In genomic region chr2:231662811-231663457, GRCh38 we compare ENCODE assay signal across 8 cellular contexts. TPM values are rescaled to one million over a fixed set of nuclear protein-coding genes. Genes with fewer than 3 reads are reported as not detected.
DNase-seq lines count a peak whose midpoint lies in the region; ATAC-seq and TF ChIP-seq lines count a peak whose summit lies in the region.

No MANE protein-coding gene starts in this region.

- no peak for TF ChIP-seq CTCF in body of pancreas (IDR thresholded peaks at IDR 0.05)
- no peak for TF ChIP-seq CTCF in upper lobe of right lung (IDR thresholded peaks at IDR 0.05)

- H3K4me3 ChIP-seq in body of pancreas (no peak overlapping the region), mesodermal cell (ENCODE audit: extremely low read depth, insufficient read depth, low read length, poor library complexity, severe bottlenecking) (no peak overlapping the region), upper lobe of right lung (peak overlapping the region; percentile 50)

- peaks cover 30% of the 10 kb centered on the region for H3K4me1 Mint-ChIP-seq in activated T-cell treated with anti-CD3 and anti-CD28 coated beads, Interleukin-2, amount 50 U/mL, for 72 hours (ENCODE audit: low read depth)

- no peaks in the 10 kb centered on the region for H3K36me3 ChIP-seq in body of pancreas (replicated peaks in 1 of 2; ENCODE audit: insufficient read depth in 1 of 2, low read depth in 2 of 2)
- H3K36me3 ChIP-seq in mesodermal cell (ENCODE audit: control insufficient read depth, insufficient read depth, low read length), result no peaks in the 10 kb centered on the region
- no peaks in the 10 kb centered on the region for H3K36me3 ChIP-seq in upper lobe of right lung

- H3K36me3 Mint-ChIP-seq in activated T-cell treated with anti-CD3 and anti-CD28 coated beads, Interleukin-2, amount 50 U/mL, for 72 hours (ENCODE audit: insufficient read depth in 2 of 2), result peaks cover 0 to 2% of the 10 kb centered on the region in 2 donors

- H3K27me3 Mint-ChIP-seq in activated T-cell treated with anti-CD3 and anti-CD28 coated beads, Interleukin-2, amount 50 U/mL, for 72 hours (ENCODE audit: low read depth), result no peaks in the 10 kb centered on the region

- no peak for TF ChIP-seq POLR2A in body of pancreas (IDR thresholded peaks at IDR 0.05)

- H3K27ac Mint-ChIP-seq in activated T-cell treated with anti-CD3 and anti-CD28 coated beads, Interleukin-2, amount 50 U/mL, for 72 hours, result peak overlapping the region; percentile 63

- H3K4me1 ChIP-seq in body of pancreas, result peaks cover 43% of the 10 kb centered on the region
- H3K4me1 ChIP-seq in mesodermal cell (ENCODE audit: control insufficient read depth, insufficient read depth, low read length, poor library complexity, severe bottlenecking), result peaks cover 30% of the 10 kb centered on the region
- H3K4me1 ChIP-seq in upper lobe of right lung, result peaks cover 31% of the 10 kb centered on the region

- ATAC-seq in activated T-cell treated with anti-CD3 and anti-CD28 coated beads, Interleukin-2, amount 50 U/mL, for 72 hours (replicated peaks in 1 of 2), result no peak
- ATAC-seq in body of pancreas (no peak), upper lobe of right lung (no peak), GM18520 (IDR thresholded peaks at IDR 0.05; ENCODE audit: unreplicated experiment) (no peak)

- 80 to 81% methylated on average over 32 to 34 of the region's 34 CpGs for WGBS in body of pancreas, 2 donors
- 96 to 98% methylated on average over 34 of the region's 34 CpGs for WGBS in mesodermal cell (ENCODE audit: insufficient coverage in 2 of 2), 2 experiments

- peak overlapping the region; percentile 57 to 93 (median 86) for H3K27ac ChIP-seq in body of pancreas
- peak overlapping the region; percentile 29 for H3K27ac ChIP-seq in mesodermal cell (ENCODE audit: low read depth, low read length, severe bottlenecking)
- H3K27ac ChIP-seq in upper lobe of right lung, result peak overlapping the region; percentile 94

- no peak for DNase-seq in activated T-cell treated with anti-CD3 and anti-CD28 coated beads, Interleukin-2, amount 50 U/mL, for 72 hours
- no peak for DNase-seq in activated T-cell treated with anti-CD3 and anti-CD28 coated beads, Interleukin-2, amount 50 U/mL, for 48 hours
- no peak for DNase-seq in body of pancreas
- DNase-seq in upper lobe of right lung, result no peak
- DNase-seq in mucosa of gallbladder (ENCODE audit: low spot score), result no peak
- no peak for DNase-seq in cerebellar nuclear complex (lab: John Stamatoyannopoulos, UW)

- no peaks in the 10 kb centered on the region for H3K27me3 ChIP-seq in body of pancreas
- no peaks in the 10 kb centered on the region for H3K27me3 ChIP-seq in upper lobe of right lung

- intact Hi-C loops in body of pancreas (cut with DNase I) (no loop called here), upper lobe of right lung (cut with DNase I) (no loop called here)

- peaks cover 0 to 6% of the 10 kb centered on the region in 2 donors for H3K9me3 Mint-ChIP-seq in activated T-cell treated with anti-CD3 and anti-CD28 coated beads, Interleukin-2, amount 50 U/mL, for 72 hours

- H3K9me3 ChIP-seq in body of pancreas (no peaks in the 10 kb centered on the region), mesodermal cell (ENCODE audit: control insufficient read depth, low read length) (peaks cover 8% of the 10 kb centered on the region), upper lobe of right lung (no peaks in the 10 kb centered on the region)

- peak overlapping the region; percentile 74 to 77 for H3K4me3 Mint-ChIP-seq in activated T-cell treated with anti-CD3 and anti-CD28 coated beads, Interleukin-2, amount 50 U/mL, for 72 hours

RNA-seq across cellular contexts. Expression of gene PTMA, which starts 45.4 kb away (rescaled TPM):
- 1,000 to 10,000 TPM; 1,057 to 1,154 TPM for total RNA-seq in activated T-cell treated with anti-CD3 and anti-CD28 coated beads, Interleukin-2, amount 50 U/mL, for 72 hours
- total RNA-seq in body of pancreas, result 100 to 1,000 TPM; 532 to 757 TPM
- polyA plus RNA-seq in mesodermal cell (2013, experiment 1 of 2), result 986 TPM
- 1,146 TPM for polyA plus RNA-seq in mesodermal cell (2013, experiment 2 of 2)
- 744 TPM for total RNA-seq in upper lobe of right lung
- 763 TPM for total RNA-seq in mucosa of gallbladder

Comparison
In these comparisons a context has a peak if more than half of its experiments do, and no peak if none do; other contexts are left out.
1. H3K27ac ChIP-seq: peak in every context shown above with its lines; median percentile 94 in upper lobe of right lung; 86 in body of pancreas; 29 in mesodermal cell.